Comparison of ENCODE assay signal across 12 cellular contexts in genomic region chr4:27360651-27361347, GRCh38.
DNase-seq lines count a peak whose midpoint lies in the region; ATAC-seq and TF ChIP-seq lines count a peak whose summit lies in the region.
"Had no signal": no experiment of that assay in that cellular context is flagged by ENCODE, and none has a peak within 500 bp of the region (broad histone marks: within the 10 kb centered on the region; RNA-seq: fewer than 3 reads in every experiment).

No MANE protein-coding gene starts in this region.

- H4K20me1 ChIP-seq in GM23338 (replicated peaks; ENCODE audit: insufficient read depth), result no peaks in the 10 kb centered on the region
- H4K20me1 ChIP-seq in osteoblast (ENCODE audit: insufficient read depth, low read length), result no peaks in the 10 kb centered on the region

- H3K9me3 ChIP-seq in SJCRH30 (replicated peaks), result no peaks in the 10 kb centered on the region
- no peaks in the 10 kb centered on the region for H3K9me3 ChIP-seq in osteoblast (ENCODE audit: low read depth, low read length)

- DNase-seq in GM23338 (ENCODE audit: low spot score) (peak; percentile 29), SJCRH30 (peak; percentile 18 to 36), fibroblast of the aortic adventitia (ENCODE audit: low read depth) (peak; percentile 91), osteoblast (ENCODE audit: insufficient read length, low spot score, missing footprints) (peak; percentile 19), hepatic stellate cell (ENCODE audit: low spot score) (no peak), NCI-H1092 (lab: John Stamatoyannopoulos, UW) (no peak), NCI-H510A treated with DMSO at 0.1 percent for 48 hours (lab: John Stamatoyannopoulos, UW) (no peak)
- DNase-seq in activated CD4-positive, alpha-beta T cell treated with anti-CD3 and anti-CD28 coated beads for 48 hours, result no peak
- DNase-seq: activated T-cell treated with anti-CD3 and anti-CD28 coated beads, Interleukin-2, amount 50 U/mL, for 1 hour; CD8-positive, alpha-beta T cell; occipital lobe; stimulated activated naive CD4-positive, alpha-beta T cell had no signal

- no peaks in the 10 kb centered on the region for H3K36me3 Mint-ChIP-seq in GM23338 (ENCODE audit: low read depth)
- H3K36me3 Mint-ChIP-seq: CD8-positive, alpha-beta T cell had no signal

- H3K27ac Mint-ChIP-seq in GM23338, result no peak overlapping the region
- H3K27ac Mint-ChIP-seq: CD8-positive, alpha-beta T cell had no signal

- H2AFZ ChIP-seq in GM23338 (peak overlapping the region; percentile 34; the same call in 1 of the 2 replicates), osteoblast (ENCODE audit: low read length) (no peak overlapping the region)

- H3K4me1 Mint-ChIP-seq in GM23338, result peaks cover 26% of the 10 kb centered on the region; the same call in 2 of the 3 replicates

- H3F3A ChIP-seq in GM23338 (replicated peaks; ENCODE audit: low read depth), result no peaks in the 10 kb centered on the region

- H3K9me3 Mint-ChIP-seq in GM23338, result no peaks in the 10 kb centered on the region
- H3K9me3 Mint-ChIP-seq: CD8-positive, alpha-beta T cell had no signal

- H3K79me2 ChIP-seq in GM23338 (replicated peaks; ENCODE audit: insufficient read depth) (no peaks in the 10 kb centered on the region), osteoblast (ENCODE audit: insufficient read depth, low read length) (no peaks in the 10 kb centered on the region)

- TF ChIP-seq CTCF in GM23338 (conservative IDR thresholded peaks at IDR 0.05; ENCODE audit: low read depth in 2 of 2) (no peak), fibroblast of the aortic adventitia (IDR thresholded peaks at IDR 0.05; ENCODE audit: insufficient read depth, low read length) (no peak), osteoblast (IDR thresholded peaks at IDR 0.05; ENCODE audit: extremely low read depth, low read depth, low read length) (no peak)

- no peaks in the 10 kb centered on the region for H3K27me3 ChIP-seq in GM23338 (ENCODE audit: insufficient read depth)
- H3K27me3 ChIP-seq in SJCRH30, result no peaks in the 10 kb centered on the region
- H3K27me3 ChIP-seq in osteoblast (ENCODE audit: insufficient read depth, low read length), result no peaks in the 10 kb centered on the region

- H3K27ac ChIP-seq in GM23338 (ENCODE audit: low read depth) (no peak overlapping the region), SJCRH30 (no peak overlapping the region), osteoblast (ENCODE audit: low read depth, low read length) (no peak overlapping the region)

- ATAC-seq in GM23338, result peak; percentile 74
- ATAC-seq: CD8-positive, alpha-beta T cell had no signal

- peaks cover 5% of the 10 kb centered on the region for H3K4me1 ChIP-seq in GM23338 (ENCODE audit: insufficient read depth)
- no peaks in the 10 kb centered on the region for H3K4me1 ChIP-seq in SJCRH30
- H3K4me1 ChIP-seq in osteoblast (ENCODE audit: insufficient read depth, low read length), result no peaks in the 10 kb centered on the region

- no peaks in the 10 kb centered on the region for H3K9me2 ChIP-seq in GM23338 (ENCODE audit: insufficient read depth)

- H3K27me3 Mint-ChIP-seq in GM23338 (ENCODE audit: insufficient read depth, low read depth, poor library complexity), result no peaks in the 10 kb centered on the region

- no peaks in the 10 kb centered on the region for H3K36me3 ChIP-seq in GM23338 (ENCODE audit: insufficient read depth)
- H3K36me3 ChIP-seq in SJCRH30, result no peaks in the 10 kb centered on the region
- no peaks in the 10 kb centered on the region for H3K36me3 ChIP-seq in osteoblast (ENCODE audit: insufficient read depth, low read length)

- H3K4me3 ChIP-seq in GM23338 (no peak overlapping the region), SJCRH30 (no peak overlapping the region), fibroblast of the aortic adventitia (ENCODE audit: low read depth, low read length) (no peak overlapping the region), osteoblast (ENCODE audit: insufficient read depth, low read length) (no peak overlapping the region)

- H3K4me2 ChIP-seq in GM23338, result no peak overlapping the region
- H3K4me2 ChIP-seq in osteoblast (ENCODE audit: insufficient read depth, low read length), result no peak overlapping the region

- no peak overlapping the region for H3K4me3 Mint-ChIP-seq in GM23338
- H3K4me3 Mint-ChIP-seq: CD8-positive, alpha-beta T cell had no signal

TF ChIP-seq in GM23338, 12 proteins besides CTCF, POLR2A, EP300 and RAD21 (continues in another document):
- no peak for TF ChIP-seq POLR2AphosphoS5 (IDR thresholded peaks at IDR 0.05; ENCODE audit: low read depth)
- TF ChIP-seq ETS1 (IDR thresholded peaks at IDR 0.05), result no peak
- no peak for TF ChIP-seq ZNF331 (CRISPR knock-in tag; IDR thresholded peaks at IDR 0.05; ENCODE audit: low read depth)
- no peak for TF ChIP-seq ZNF114 (CRISPR knock-in tag; IDR thresholded peaks at IDR 0.05)
- no peak for TF ChIP-seq NANOG (IDR thresholded peaks at IDR 0.05; ENCODE audit: borderline replicate concordance)
- TF ChIP-seq EZH2phosphoT487 (IDR thresholded peaks at IDR 0.05; ENCODE audit: unreplicated experiment), result no peak
- no peak for TF ChIP-seq REST (IDR thresholded peaks at IDR 0.05; ENCODE audit: unreplicated experiment)

Comparison
In these comparisons a context has a peak if more than half of its experiments do, and no peak if none do; other contexts are left out.
1. DNase-seq: peak in GM23338 (single experiment), SJCRH30 (2 of 2), fibroblast of the aortic adventitia (single experiment) and osteoblast (single experiment); none in hepatic stellate cell (single experiment), NCI-H1092 (single experiment), NCI-H510A treated with DMSO at 0.1 percent for 48 hours (single experiment) and activated CD4-positive, alpha-beta T cell treated with anti-CD3 and anti-CD28 coated beads for 48 hours (single experiment).